Comparison of ENCODE assay signal across 19 cellular contexts in genomic region chr2:72989770-72990556, GRCh38.
DNase-seq lines count a peak whose midpoint lies in the region; ATAC-seq, FAIRE-seq and TF ChIP-seq lines count a peak whose summit lies in the region.
"Had no signal": no experiment of that assay in that cellular context is flagged by ENCODE, and none has a peak within 500 bp of the region (broad histone marks: within the 10 kb centered on the region; RNA-seq: fewer than 3 reads in every experiment).

No MANE protein-coding gene starts in this region.

- H3K9me3 ChIP-seq in BLaER1 (no peaks in the 10 kb centered on the region), adipocyte (ENCODE audit: control insufficient read depth, low read length) (no peaks in the 10 kb centered on the region), pancreas (no peaks in the 10 kb centered on the region)
- H3K9me3 ChIP-seq in CD8-positive, alpha-beta memory T cell (ENCODE audit: low read length), result no peaks in the 10 kb centered on the region

- no peak for DNase-seq in adipocyte (ENCODE audit: low read depth)
- DNase-seq in left ventricle myocardium superior, result peak; percentile 72
- DNase-seq in pancreas, result peak in 3 of 6 donors; percentile 12 to 64 (median 38)
- DNase-seq in stimulated activated naive CD4-positive, alpha-beta T cell (lab: John Stamatoyannopoulos, UW), result no peak
- DNase-seq in glutamatergic neuron, result no peak
- no peak for DNase-seq in CD8-positive, alpha-beta memory T cell
- DNase-seq: activated CD4-positive, alpha-beta T cell treated with anti-CD3 and anti-CD28 coated beads for 1 hour; DMS 273 treated with DMSO at 0.1 percent for 48 hours; Karpas-422; NCI-H524 treated with DMSO at 0.1 percent for 48 hours had no signal

- peak; percentile 74 for ATAC-seq in left ventricle myocardium superior
- peak in 3 of 4 donors; percentile 26 to 40 (median 28) for ATAC-seq in pancreas
- no peak for ATAC-seq in HG03280 (IDR thresholded peaks at IDR 0.05; ENCODE audit: unreplicated experiment)
- ATAC-seq: HCT116 had no signal

- no peak overlapping the region for H3K4me3 ChIP-seq in BLaER1
- H3K4me3 ChIP-seq in adipocyte (ENCODE audit: low read length), result peak overlapping the region; percentile 21
- no peak overlapping the region for H3K4me3 ChIP-seq in pancreas
- H3K4me3 ChIP-seq in CD8-positive, alpha-beta memory T cell (ENCODE audit: low read length), result no peak overlapping the region
- H3K4me3 ChIP-seq: hepatocyte, skin epidermis had no signal

- FAIRE-seq in pancreas (lab: Jason Lieb, UNC), result no peak
- FAIRE-seq: endothelial cell of umbilical vein had no signal

- H3K36me3 ChIP-seq in BLaER1, result no peaks in the 10 kb centered on the region
- H3K36me3 ChIP-seq in adipocyte (ENCODE audit: control insufficient read depth, insufficient read depth, low read length, severe bottlenecking), result peaks cover 5% of the 10 kb centered on the region
- H3K36me3 ChIP-seq in pancreas, result no peaks in the 10 kb centered on the region
- H3K36me3 ChIP-seq in CD8-positive, alpha-beta memory T cell (ENCODE audit: insufficient read depth, low read length), result no peaks in the 10 kb centered on the region

- H3K9ac ChIP-seq in BLaER1, result no peak overlapping the region
- H3K9ac ChIP-seq in adipocyte (ENCODE audit: low read length), result peak overlapping the region; percentile 77

- H3K4me1 ChIP-seq in BLaER1 (peaks cover 61% of the 10 kb centered on the region), adipocyte (ENCODE audit: control insufficient read depth, insufficient read depth, low read length) (peaks cover 17% of the 10 kb centered on the region), pancreas (no peaks in the 10 kb centered on the region)
- H3K4me1 ChIP-seq in CD8-positive, alpha-beta memory T cell (ENCODE audit: insufficient read depth, low read length), result no peaks in the 10 kb centered on the region

- H3K27ac ChIP-seq in BLaER1, result peak overlapping the region; percentile 46; the same call in 1 of the 2 replicates
- H3K27ac ChIP-seq in pancreas, result peak overlapping the region in 1 of 4 donors; percentile 31
- no peak overlapping the region for H3K27ac ChIP-seq in CD8-positive, alpha-beta memory T cell (ENCODE audit: low read depth, low read length)
- H3K27ac ChIP-seq: hepatocyte, HL-60 had no signal

- CTCF ChIA-PET in CD8-positive, alpha-beta memory T cell (lab: Charles Lee), result interaction anchor here (0.7 kb wide), 1 partner anchor 188 kb away, joined by 3 read pairs; no protein-coding TSS in a partner anchor

- no peaks in the 10 kb centered on the region for H3K36me3 Mint-ChIP-seq in glutamatergic neuron (ENCODE audit: unreplicated experiment)
- peaks cover 0 to 5% (median 2%) of the 10 kb centered on the region in 3 donors for H3K36me3 Mint-ChIP-seq in CD8-positive, alpha-beta memory T cell

- intact Hi-C loops in left ventricle myocardium superior (cut with micrococcal nuclease) (loop anchor here (10.0 kb wide), 1 partner anchor 85 kb away; the partner anchor contains the start of gene SFXN5), pancreas (cut with DNase I) (loop anchor here (5.0 to 10.0 kb wide), 4 partner anchors 95 to 187 kb away; no protein-coding TSS in a partner anchor)

- H3K27me3 ChIP-seq in BLaER1, result no peaks in the 10 kb centered on the region
- H3K27me3 ChIP-seq in adipocyte (replicated peaks; ENCODE audit: control insufficient read depth, insufficient read depth, low read length), result no peaks in the 10 kb centered on the region
- no peaks in the 10 kb centered on the region for H3K27me3 ChIP-seq in pancreas
- no peaks in the 10 kb centered on the region for H3K27me3 ChIP-seq in CD8-positive, alpha-beta memory T cell (ENCODE audit: insufficient read depth, low read length, poor library complexity, severe bottlenecking)
- H3K27me3 ChIP-seq: hepatocyte had no signal

- peaks cover 1% of the 10 kb centered on the region for H3K27me3 Mint-ChIP-seq in glutamatergic neuron (ENCODE audit: unreplicated experiment)
- no peaks in the 10 kb centered on the region for H3K27me3 Mint-ChIP-seq in CD8-positive, alpha-beta memory T cell

- H3K4me2 ChIP-seq in BLaER1, result peak overlapping the region; percentile 34; the same call in 1 of the 2 replicates
- H3K4me2 ChIP-seq: hepatocyte had no signal

- no peaks in the 10 kb centered on the region for H3K9me3 Mint-ChIP-seq in glutamatergic neuron (ENCODE audit: unreplicated experiment)
- no peaks in the 10 kb centered on the region for H3K9me3 Mint-ChIP-seq in CD8-positive, alpha-beta memory T cell
- H3K9me3 Mint-ChIP-seq: activated T-helper 1 cell treated with anti-CD3 and anti-CD28 coated beads, Interleukin-12 subunit alpha, Interleukin-12 subunit beta, Interleukin-2, Interleukin-4 antibody, amounts not matched to agents 30 ng/mL and 10 ng/mL and 1 ng/mL, durations not matched to agents 14 hours and 24 hours and 36 hours; neural crest cell had no signal

- H3K4me1 Mint-ChIP-seq in glutamatergic neuron (ENCODE audit: low read depth, unreplicated experiment), result no peaks in the 10 kb centered on the region
- H3K4me1 Mint-ChIP-seq in CD8-positive, alpha-beta memory T cell, result no peaks in the 10 kb centered on the region
- H3K4me1 Mint-ChIP-seq: neural crest cell had no signal

- H3K27ac Mint-ChIP-seq in glutamatergic neuron (ENCODE audit: unreplicated experiment), result no peak overlapping the region
- no peak overlapping the region for H3K27ac Mint-ChIP-seq in CD8-positive, alpha-beta memory T cell
- H3K27ac Mint-ChIP-seq: activated T-helper 1 cell treated with anti-CD3 and anti-CD28 coated beads, Interleukin-12 subunit alpha, Interleukin-12 subunit beta, Interleukin-2, Interleukin-4 antibody, amounts not matched to agents 30 ng/mL and 10 ng/mL and 1 ng/mL, durations not matched to agents 14 hours and 24 hours and 36 hours had no signal

- WGBS in pancreas, 2 donors, result 90 to 94% methylated on average over 25 to 26 of the region's 26 CpGs

- no peaks in the 10 kb centered on the region for H4K20me1 ChIP-seq in BLaER1

- TF ChIP-seq CTCF in pancreas (IDR thresholded peaks at IDR 0.05) (no peak), glutamatergic neuron (IDR thresholded peaks at IDR 0.05; ENCODE audit: partially characterized antibody, unreplicated experiment) (no peak)

- H3K4me3 Mint-ChIP-seq in glutamatergic neuron (ENCODE audit: unreplicated experiment), result no peak overlapping the region
- no peak overlapping the region for H3K4me3 Mint-ChIP-seq in CD8-positive, alpha-beta memory T cell
- H3K4me3 Mint-ChIP-seq: activated T-helper 1 cell treated with anti-CD3 and anti-CD28 coated beads, Interleukin-12 subunit alpha, Interleukin-12 subunit beta, Interleukin-2, Interleukin-4 antibody, amounts not matched to agents 30 ng/mL and 10 ng/mL and 1 ng/mL, durations not matched to agents 14 hours and 24 hours and 36 hours; neural crest cell had no signal

- POLR2A ChIA-PET in CD8-positive, alpha-beta memory T cell (lab: Charles Lee), result no interaction called here
